ENCODE assay signal across 1 cellular context in the genomic region with DNA sequence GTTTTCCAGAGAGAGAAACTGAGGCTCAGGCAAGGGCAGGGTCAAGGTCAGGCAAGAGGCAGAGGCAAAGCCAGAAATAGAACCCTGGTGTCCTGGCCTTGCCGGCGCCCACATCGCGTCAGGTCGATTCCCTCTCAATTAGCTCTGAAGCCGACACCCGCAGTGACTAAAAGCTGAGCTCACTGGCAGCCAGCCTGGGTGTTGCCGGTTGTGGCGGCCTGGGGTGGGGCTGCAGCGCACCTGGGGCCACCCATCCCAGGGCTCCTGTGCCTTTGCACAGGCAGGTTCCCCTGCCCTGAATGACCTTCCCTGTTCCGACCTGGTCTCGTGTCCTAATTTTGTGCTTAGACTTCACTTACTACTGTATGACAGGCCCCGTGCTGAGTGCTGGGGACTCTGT.
TF ChIP-seq lines count a peak whose summit lies in the region.

No MANE protein-coding gene starts in this region.

TF ChIP-seq in K562, 482 proteins besides CTCF, POLR2A, EP300 and RAD21:
- TF ChIP-seq, protein P1, sequence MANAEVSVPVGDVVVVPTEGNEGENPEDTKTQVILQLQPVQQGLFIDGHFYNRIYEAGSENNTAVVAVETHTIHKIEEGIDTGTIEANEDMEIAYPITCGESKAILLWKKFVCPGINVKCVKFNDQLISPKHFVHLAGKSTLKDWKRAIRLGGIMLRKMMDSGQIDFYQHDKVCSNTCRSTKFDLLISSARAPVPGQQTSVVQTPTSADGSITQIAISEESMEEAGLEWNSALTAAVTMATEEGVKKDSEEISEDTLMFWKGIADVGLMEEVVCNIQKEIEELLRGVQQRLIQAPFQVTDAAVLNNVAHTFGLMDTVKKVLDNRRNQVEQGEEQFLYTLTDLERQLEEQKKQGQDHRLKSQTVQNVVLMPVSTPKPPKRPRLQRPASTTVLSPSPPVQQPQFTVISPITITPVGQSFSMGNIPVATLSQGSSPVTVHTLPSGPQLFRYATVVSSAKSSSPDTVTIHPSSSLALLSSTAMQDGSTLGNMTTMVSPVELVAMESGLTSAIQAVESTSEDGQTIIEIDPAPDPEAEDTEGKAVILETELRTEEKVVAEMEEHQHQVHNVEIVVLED (CRISPR knock-in tag; IDR thresholded peaks at IDR 0.05) = no peak
- TF ChIP-seq ELF4 (CRISPR knock-in tag; IDR thresholded peaks at IDR 0.05) (no peak), ZNF239 (CRISPR knock-in tag; IDR thresholded peaks at IDR 0.05) (no peak), PHB2 (IDR thresholded peaks at IDR 0.05; ENCODE audit: low read depth) (no peak), HNRNPLL (IDR thresholded peaks at IDR 0.05; ENCODE audit: low read depth, low read length, poor library complexity, severe bottlenecking) (no peak), POLR2H (tag; IDR thresholded peaks at IDR 0.05; ENCODE audit: low read depth) (no peak)
- TF ChIP-seq, protein P2, sequence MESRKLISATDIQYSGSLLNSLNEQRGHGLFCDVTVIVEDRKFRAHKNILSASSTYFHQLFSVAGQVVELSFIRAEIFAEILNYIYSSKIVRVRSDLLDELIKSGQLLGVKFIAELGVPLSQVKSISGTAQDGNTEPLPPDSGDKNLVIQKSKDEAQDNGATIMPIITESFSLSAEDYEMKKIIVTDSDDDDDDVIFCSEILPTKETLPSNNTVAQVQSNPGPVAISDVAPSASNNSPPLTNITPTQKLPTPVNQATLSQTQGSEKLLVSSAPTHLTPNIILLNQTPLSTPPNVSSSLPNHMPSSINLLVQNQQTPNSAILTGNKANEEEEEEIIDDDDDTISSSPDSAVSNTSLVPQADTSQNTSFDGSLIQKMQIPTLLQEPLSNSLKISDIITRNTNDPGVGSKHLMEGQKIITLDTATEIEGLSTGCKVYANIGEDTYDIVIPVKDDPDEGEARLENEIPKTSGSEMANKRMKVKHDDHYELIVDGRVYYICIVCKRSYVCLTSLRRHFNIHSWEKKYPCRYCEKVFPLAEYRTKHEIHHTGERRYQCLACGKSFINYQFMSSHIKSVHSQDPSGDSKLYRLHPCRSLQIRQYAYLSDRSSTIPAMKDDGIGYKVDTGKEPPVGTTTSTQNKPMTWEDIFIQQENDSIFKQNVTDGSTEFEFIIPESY (CRISPR knock-in tag; IDR thresholded peaks at IDR 0.05) = peak; percentile 96
- TF ChIP-seq, protein P3, sequence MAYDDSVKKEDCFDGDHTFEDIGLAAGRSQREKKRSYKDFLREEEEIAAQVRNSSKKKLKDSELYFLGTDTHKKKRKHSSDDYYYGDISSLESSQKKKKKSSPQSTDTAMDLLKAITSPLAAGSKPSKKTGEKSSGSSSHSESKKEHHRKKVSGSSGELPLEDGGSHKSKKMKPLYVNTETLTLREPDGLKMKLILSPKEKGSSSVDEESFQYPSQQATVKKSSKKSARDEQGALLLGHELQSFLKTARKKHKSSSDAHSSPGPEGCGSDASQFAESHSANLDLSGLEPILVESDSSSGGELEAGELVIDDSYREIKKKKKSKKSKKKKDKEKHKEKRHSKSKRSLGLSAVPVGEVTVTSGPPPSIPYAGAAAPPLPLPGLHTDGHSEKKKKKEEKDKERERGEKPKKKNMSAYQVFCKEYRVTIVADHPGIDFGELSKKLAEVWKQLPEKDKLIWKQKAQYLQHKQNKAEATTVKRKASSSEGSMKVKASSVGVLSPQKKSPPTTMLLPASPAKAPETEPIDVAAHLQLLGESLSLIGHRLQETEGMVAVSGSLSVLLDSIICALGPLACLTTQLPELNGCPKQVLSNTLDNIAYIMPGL (CRISPR knock-in tag; IDR thresholded peaks at IDR 0.05) = no peak
